In the genomic region with DNA sequence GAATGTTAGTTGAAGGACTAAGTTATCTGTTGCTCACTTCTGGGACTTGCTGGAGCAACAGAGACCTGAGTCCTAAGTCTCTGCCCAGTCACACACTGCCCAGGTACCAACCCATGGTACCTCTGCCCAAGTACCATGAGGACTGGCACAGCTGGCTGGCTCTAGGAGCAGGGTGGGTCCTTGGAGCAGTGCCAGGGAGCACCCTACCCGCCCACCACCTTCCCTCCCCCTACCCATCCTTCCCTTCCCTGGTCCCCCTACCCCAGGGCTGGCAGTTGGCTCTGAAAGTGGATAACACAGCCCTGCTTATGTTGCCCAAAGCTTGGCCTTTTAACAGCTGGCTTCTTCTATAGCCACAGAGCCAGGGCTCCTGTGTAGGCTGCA, we compare ENCODE assay signal across 1 cellular context.
TF ChIP-seq lines count a peak whose summit lies in the region.

No MANE protein-coding gene starts in this region.

TF ChIP-seq in GM12878, 131 proteins besides CTCF, POLR2A, EP300 and RAD21:
- TF ChIP-seq IKZF2 (IDR thresholded peaks at IDR 0.05) (no peak), NFYA (IDR thresholded peaks at IDR 0.05; ENCODE audit: borderline replicate concordance, low read depth, low read length) (no peak), CREB1 (IDR thresholded peaks at IDR 0.05; ENCODE audit: low read depth) (no peak)
- TF ChIP-seq, protein P1, sequence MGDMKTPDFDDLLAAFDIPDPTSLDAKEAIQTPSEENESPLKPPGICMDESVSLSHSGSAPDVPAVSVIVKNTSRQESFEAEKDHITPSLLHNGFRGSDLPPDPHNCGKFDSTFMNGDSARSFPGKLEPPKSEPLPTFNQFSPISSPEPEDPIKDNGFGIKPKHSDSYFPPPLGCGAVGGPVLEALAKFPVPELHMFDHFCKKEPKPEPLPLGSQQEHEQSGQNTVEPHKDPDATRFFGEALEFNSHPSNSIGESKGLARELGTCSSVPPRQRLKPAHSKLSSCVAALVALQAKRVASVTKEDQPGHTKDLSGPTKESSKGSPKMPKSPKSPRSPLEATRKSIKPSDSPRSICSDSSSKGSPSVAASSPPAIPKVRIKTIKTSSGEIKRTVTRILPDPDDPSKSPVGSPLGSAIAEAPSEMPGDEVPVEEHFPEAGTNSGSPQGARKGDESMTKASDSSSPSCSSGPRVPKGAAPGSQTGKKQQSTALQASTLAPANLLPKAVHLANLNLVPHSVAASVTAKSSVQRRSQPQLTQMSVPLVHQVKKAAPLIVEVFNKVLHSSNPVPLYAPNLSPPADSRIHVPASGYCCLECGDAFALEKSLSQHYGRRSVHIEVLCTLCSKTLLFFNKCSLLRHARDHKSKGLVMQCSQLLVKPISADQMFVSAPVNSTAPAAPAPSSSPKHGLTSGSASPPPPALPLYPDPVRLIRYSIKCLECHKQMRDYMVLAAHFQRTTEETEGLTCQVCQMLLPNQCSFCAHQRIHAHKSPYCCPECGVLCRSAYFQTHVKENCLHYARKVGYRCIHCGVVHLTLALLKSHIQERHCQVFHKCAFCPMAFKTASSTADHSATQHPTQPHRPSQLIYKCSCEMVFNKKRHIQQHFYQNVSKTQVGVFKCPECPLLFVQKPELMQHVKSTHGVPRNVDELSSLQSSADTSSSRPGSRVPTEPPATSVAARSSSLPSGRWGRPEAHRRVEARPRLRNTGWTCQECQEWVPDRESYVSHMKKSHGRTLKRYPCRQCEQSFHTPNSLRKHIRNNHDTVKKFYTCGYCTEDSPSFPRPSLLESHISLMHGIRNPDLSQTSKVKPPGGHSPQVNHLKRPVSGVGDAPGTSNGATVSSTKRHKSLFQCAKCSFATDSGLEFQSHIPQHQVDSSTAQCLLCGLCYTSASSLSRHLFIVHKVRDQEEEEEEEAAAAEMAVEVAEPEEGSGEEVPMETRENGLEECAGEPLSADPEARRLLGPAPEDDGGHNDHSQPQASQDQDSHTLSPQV (IDR thresholded peaks at IDR 0.05) = 0 out of 2 replicates have a peak, but pooled peaks have one; percentile 8
